ENCODE assay signal across 8 cellular contexts in the genomic region with DNA sequence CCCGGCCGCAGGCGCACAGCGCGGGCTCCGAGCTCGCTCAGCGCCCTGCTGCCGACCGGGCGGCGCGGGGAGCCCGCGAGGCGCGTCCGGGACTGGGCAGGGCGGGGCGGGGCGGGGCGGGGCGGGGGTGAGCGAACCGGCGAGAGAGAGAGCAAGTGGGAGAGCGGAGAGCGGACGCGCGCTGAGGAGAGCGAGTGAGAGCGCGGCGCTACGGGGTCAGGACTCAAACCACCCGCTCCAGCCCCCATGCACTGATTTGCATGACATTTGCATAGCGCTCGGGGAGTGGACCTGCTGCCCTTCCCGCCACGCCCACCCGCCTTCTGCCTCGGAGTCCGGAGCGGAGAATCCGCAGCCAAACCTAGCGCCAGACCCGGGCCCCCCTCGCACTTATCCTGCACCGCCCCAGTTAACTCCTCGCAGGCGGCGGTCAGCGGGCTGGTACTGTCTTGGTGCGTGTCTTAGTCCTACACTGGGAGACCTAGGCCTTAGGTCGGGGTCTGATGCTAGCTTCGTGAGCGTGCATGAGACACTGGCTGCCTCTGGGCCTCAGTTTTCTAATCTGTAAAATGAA. TPM values are rescaled to one million over a fixed set of nuclear protein-coding genes. Genes with fewer than 3 reads are reported as not detected.
DNase-seq lines count a peak whose midpoint lies in the region; ATAC-seq and TF ChIP-seq lines count a peak whose summit lies in the region.

A gene with protein sequence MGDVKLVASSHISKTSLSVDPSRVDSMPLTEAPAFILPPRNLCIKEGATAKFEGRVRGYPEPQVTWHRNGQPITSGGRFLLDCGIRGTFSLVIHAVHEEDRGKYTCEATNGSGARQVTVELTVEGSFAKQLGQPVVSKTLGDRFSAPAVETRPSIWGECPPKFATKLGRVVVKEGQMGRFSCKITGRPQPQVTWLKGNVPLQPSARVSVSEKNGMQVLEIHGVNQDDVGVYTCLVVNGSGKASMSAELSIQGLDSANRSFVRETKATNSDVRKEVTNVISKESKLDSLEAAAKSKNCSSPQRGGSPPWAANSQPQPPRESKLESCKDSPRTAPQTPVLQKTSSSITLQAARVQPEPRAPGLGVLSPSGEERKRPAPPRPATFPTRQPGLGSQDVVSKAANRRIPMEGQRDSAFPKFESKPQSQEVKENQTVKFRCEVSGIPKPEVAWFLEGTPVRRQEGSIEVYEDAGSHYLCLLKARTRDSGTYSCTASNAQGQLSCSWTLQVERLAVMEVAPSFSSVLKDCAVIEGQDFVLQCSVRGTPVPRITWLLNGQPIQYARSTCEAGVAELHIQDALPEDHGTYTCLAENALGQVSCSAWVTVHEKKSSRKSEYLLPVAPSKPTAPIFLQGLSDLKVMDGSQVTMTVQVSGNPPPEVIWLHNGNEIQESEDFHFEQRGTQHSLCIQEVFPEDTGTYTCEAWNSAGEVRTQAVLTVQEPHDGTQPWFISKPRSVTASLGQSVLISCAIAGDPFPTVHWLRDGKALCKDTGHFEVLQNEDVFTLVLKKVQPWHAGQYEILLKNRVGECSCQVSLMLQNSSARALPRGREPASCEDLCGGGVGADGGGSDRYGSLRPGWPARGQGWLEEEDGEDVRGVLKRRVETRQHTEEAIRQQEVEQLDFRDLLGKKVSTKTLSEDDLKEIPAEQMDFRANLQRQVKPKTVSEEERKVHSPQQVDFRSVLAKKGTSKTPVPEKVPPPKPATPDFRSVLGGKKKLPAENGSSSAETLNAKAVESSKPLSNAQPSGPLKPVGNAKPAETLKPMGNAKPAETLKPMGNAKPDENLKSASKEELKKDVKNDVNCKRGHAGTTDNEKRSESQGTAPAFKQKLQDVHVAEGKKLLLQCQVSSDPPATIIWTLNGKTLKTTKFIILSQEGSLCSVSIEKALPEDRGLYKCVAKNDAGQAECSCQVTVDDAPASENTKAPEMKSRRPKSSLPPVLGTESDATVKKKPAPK (N-terminal part only) (minus strand): TSS at position 75 of the 574 bp plus-strand sequence. CDS start 90,491 bp downstream, outside the sequence.

- TF ChIP-seq POLR2A in spleen (IDR thresholded peaks at IDR 0.05) = no peak

- no peaks in the 10 kb centered on the region for H3K9me3 Mint-ChIP-seq in CD8-positive, alpha-beta T cell

- POLR2A ChIA-PET in CD8-positive, alpha-beta T cell (lab: Charles Lee) = no interaction called here

- H3K36me3 ChIP-seq in CD8-positive, alpha-beta T cell (ENCODE audit: insufficient read depth, low read length) = no peaks in the 10 kb centered on the region
- H3K36me3 ChIP-seq in spleen = no peaks in the 10 kb centered on the region

- 0 to 4% (median 2%) methylated on average over 32 to 58 of the region's 58 CpGs for WGBS in spleen, 5 donors

- peak in 1 of 7 experiments; percentile 12 for DNase-seq in CD8-positive, alpha-beta T cell
- DNase-seq in SHP77 treated with DMSO at 0.1 percent for 48 hours (lab: John Stamatoyannopoulos, UW) (peak; percentile 45), cardiac fibroblast (ENCODE audit: low read depth in 2 of 2) (peak; percentile 85 to 86), islet precursor cell (peak; percentile 99), spleen (peak; percentile 82)

- intact Hi-C loops in CD8-positive, alpha-beta T cell (cut with DNase I, micrococcal nuclease) = no loop called here
- intact Hi-C loops in spleen (cut with DNase I; ENCODE audit: low total_unique reads) = no loop called here

- CTCF ChIA-PET in CD8-positive, alpha-beta T cell (lab: Charles Lee) = no interaction called here

- ATAC-seq in CD8-positive, alpha-beta T cell = peak; percentile 11
- ATAC-seq in GM19452 (IDR thresholded peaks at IDR 0.05; ENCODE audit: unreplicated experiment) = peak; percentile 76
- no peak for ATAC-seq in HG03108 (IDR thresholded peaks at IDR 0.05; ENCODE audit: unreplicated experiment)

- peaks cover 6% of the 10 kb centered on the region for H3K4me1 ChIP-seq in CD8-positive, alpha-beta T cell (ENCODE audit: insufficient read depth, low read length)
- peaks cover 6 to 21% (median 16%) of the 10 kb centered on the region in 6 donors for H3K4me1 ChIP-seq in spleen

- no peaks in the 10 kb centered on the region for H3K36me3 Mint-ChIP-seq in CD8-positive, alpha-beta T cell

- peaks cover 45% of the 10 kb centered on the region for H3K27me3 Mint-ChIP-seq in CD8-positive, alpha-beta T cell (ENCODE audit: low read depth)

- H3K4me1 Mint-ChIP-seq in CD8-positive, alpha-beta T cell (ENCODE audit: low read depth) = peaks cover 15% of the 10 kb centered on the region

- H3K9me3 ChIP-seq in CD8-positive, alpha-beta T cell (ENCODE audit: low read length) = no peaks in the 10 kb centered on the region
- no peaks in the 10 kb centered on the region for H3K9me3 ChIP-seq in spleen

- H3K27me3 ChIP-seq in CD8-positive, alpha-beta T cell (ENCODE audit: insufficient read depth, low read length) = peaks cover 4% of the 10 kb centered on the region
- H3K27me3 ChIP-seq in spleen (replicated peaks in 1 of 7) = peaks cover 0 to 55% (median 13%) of the 10 kb centered on the region in 7 donors

- peak within 1 kb of the TSS; percentile 72 for H3K4me3 Mint-ChIP-seq in CD8-positive, alpha-beta T cell

- no peak within 1 kb of the TSS for H3K27ac ChIP-seq in CD8-positive, alpha-beta T cell (ENCODE audit: low read depth, low read length)
- peak within 1 kb of the TSS in 2 of 8 donors; percentile 8 to 42 for H3K27ac ChIP-seq in spleen

- TF ChIP-seq CTCF in CD8-positive, alpha-beta T cell (IDR thresholded peaks at IDR 0.05) = no peak
- peak; percentile 20; the same call in 1 of the 2 replicates for TF ChIP-seq CTCF in LNCAP (IDR thresholded peaks at IDR 0.05)
- no peak for TF ChIP-seq CTCF in cardiac fibroblast (IDR thresholded peaks at IDR 0.05; ENCODE audit: low read depth, low read length)
- TF ChIP-seq CTCF in spleen (IDR thresholded peaks at IDR 0.05 in 8 of 11, conservative IDR thresholded peaks at IDR 0.05 in 3 of 11) = no peak

- H3K4me3 ChIP-seq in CD8-positive, alpha-beta T cell (ENCODE audit: low read depth, low read length) = no peak within 1 kb of the TSS
- H3K4me3 ChIP-seq in cardiac fibroblast (replicated peaks in 1 of 2; ENCODE audit: low read depth in 2 of 2, low read length in 2 of 2) = peak within 1 kb of the TSS; percentile 49 to 53
- peak within 1 kb of the TSS; percentile 23 to 66 (median 34) for H3K4me3 ChIP-seq in spleen

- H3K27ac Mint-ChIP-seq in CD8-positive, alpha-beta T cell = no peak within 1 kb of the TSS

RNA-seq across cellular contexts. Expression of the gene that starts here (rescaled TPM):
- not detected for total RNA-seq in CD8-positive, alpha-beta T cell
- total RNA-seq in spleen = 100 to 1,000 TPM; 117 to 343 (median 185) TPM
- 10 to 100 TPM; 11.1 to 23.2 (median 22.6) TPM for polyA plus RNA-seq in spleen

Comparison
In these comparisons a context has a peak if more than half of its experiments do, and no peak if none do; other contexts are left out.
1. RNA of the gene that starts here (total RNA-seq): 117 to 343 TPM in spleen; not detected in CD8-positive, alpha-beta T cell; every median in the first group is over 100 times any median in the second.
2. Peak in ATAC-seq in CD8-positive, alpha-beta T cell; RNA of the gene not detected or under 1 TPM.